ENCODE assay signal across 19 cellular contexts in the genomic region with DNA sequence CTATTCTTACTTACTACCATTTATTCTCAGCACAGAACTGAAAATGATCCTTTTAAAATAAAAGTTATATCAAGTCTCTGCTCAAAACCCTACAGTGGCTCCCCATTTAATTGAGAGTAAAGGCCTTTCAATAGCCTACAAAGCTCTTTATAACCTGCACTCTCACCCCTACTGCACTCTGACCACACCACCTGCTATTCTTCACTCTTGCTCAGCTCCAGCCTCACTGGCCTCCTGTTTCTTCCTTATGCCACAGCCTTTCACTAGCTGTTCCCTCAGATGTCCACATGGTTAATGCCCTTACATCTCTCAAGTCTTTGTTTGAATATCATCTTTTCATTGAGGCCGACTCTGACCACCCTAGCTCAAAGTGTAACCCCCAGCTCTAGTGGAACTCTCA. TPM values are rescaled to one million over a fixed set of nuclear protein-coding genes. Genes with fewer than 3 reads are reported as not detected.
DNase-seq lines count a peak whose midpoint lies in the region; ATAC-seq and TF ChIP-seq lines count a peak whose summit lies in the region.
"Had no signal": no experiment of that assay in that cellular context is flagged by ENCODE, and none has a peak within 500 bp of the region (broad histone marks: within the 10 kb centered on the region; RNA-seq: fewer than 3 reads in every experiment).

No MANE protein-coding gene starts in this region.

- peak overlapping the region; percentile 4 for H3K27ac Mint-ChIP-seq in activated CD8-positive, alpha-beta T cell treated with anti-CD3 and anti-CD28 coated beads, Interleukin-2, amount 10 ng/mL, durations not matched to agents 7 days and 5 days
- H3K27ac Mint-ChIP-seq in activated CD8-positive, alpha-beta T cell treated with anti-CD3 and anti-CD28 coated beads for 36 hours = no peak overlapping the region
- H3K27ac Mint-ChIP-seq in central memory CD8-positive, alpha-beta T cell (ENCODE audit: low read depth) = peak overlapping the region; percentile 0
- H3K27ac Mint-ChIP-seq in glutamatergic neuron (ENCODE audit: unreplicated experiment) (no peak overlapping the region), neural crest cell (ENCODE audit: unreplicated experiment) (peak overlapping the region; percentile 3)
- H3K27ac Mint-ChIP-seq: B cell, CD14-positive monocyte had no signal

- no peak for DNase-seq in activated CD8-positive, alpha-beta T cell treated with anti-CD3 and anti-CD28 coated beads, Interleukin-2, amount 10 ng/mL, durations not matched to agents 7 days and 5 days
- no peak for DNase-seq in activated CD8-positive, alpha-beta T cell treated with anti-CD3 and anti-CD28 coated beads for 36 hours
- no peak for DNase-seq in central memory CD8-positive, alpha-beta T cell (ENCODE audit: low spot score in 2 of 2)
- DNase-seq in glutamatergic neuron = no peak
- DNase-seq in neural crest cell (ENCODE audit: low read depth, low spot score) = no peak
- DNase-seq in posterior vena cava (ENCODE audit: low spot score) = no peak
- DNase-seq in C1 segment of cervical spinal cord (lab: John Stamatoyannopoulos, UW) = no peak
- no peak for DNase-seq in stimulated activated CD4-positive, alpha-beta T cell treated with anti-CD3 and anti-CD28 coated beads, Interleukin-15, amount 100 ng/mL, for 24 hours
- DNase-seq: Calu3; CD4-positive, alpha-beta memory T cell; COR-L47; DMS53; DMS79 treated with DMSO at 0.1 percent for 48 hours; GF-D8; GOT3; H7; HCEC 1CT had no signal

- H3K9me3 Mint-ChIP-seq in activated CD8-positive, alpha-beta T cell treated with anti-CD3 and anti-CD28 coated beads, Interleukin-2, amount 10 ng/mL, durations not matched to agents 7 days and 5 days (ENCODE audit: insufficient read depth) = no peaks in the 10 kb centered on the region
- no peaks in the 10 kb centered on the region for H3K9me3 Mint-ChIP-seq in activated CD8-positive, alpha-beta T cell treated with anti-CD3 and anti-CD28 coated beads for 36 hours
- H3K9me3 Mint-ChIP-seq in central memory CD8-positive, alpha-beta T cell = no peaks in the 10 kb centered on the region
- H3K9me3 Mint-ChIP-seq in glutamatergic neuron (ENCODE audit: unreplicated experiment) = peaks cover 4% of the 10 kb centered on the region
- no peaks in the 10 kb centered on the region for H3K9me3 Mint-ChIP-seq in neural crest cell
- H3K9me3 Mint-ChIP-seq: CD14-positive monocyte; CD4-positive, alpha-beta memory T cell had no signal

- peaks cover 30% of the 10 kb centered on the region for H3K36me3 Mint-ChIP-seq in activated CD8-positive, alpha-beta T cell treated with anti-CD3 and anti-CD28 coated beads, Interleukin-2, amount 10 ng/mL, durations not matched to agents 7 days and 5 days (ENCODE audit: low read depth)
- H3K36me3 Mint-ChIP-seq in activated CD8-positive, alpha-beta T cell treated with anti-CD3 and anti-CD28 coated beads for 36 hours (ENCODE audit: low read depth) = peaks cover 30% of the 10 kb centered on the region
- H3K36me3 Mint-ChIP-seq in central memory CD8-positive, alpha-beta T cell (ENCODE audit: insufficient read depth) = peaks cover 27% of the 10 kb centered on the region
- H3K36me3 Mint-ChIP-seq in glutamatergic neuron (ENCODE audit: unreplicated experiment) = peaks cover 15% of the 10 kb centered on the region
- peaks cover 11% of the 10 kb centered on the region for H3K36me3 Mint-ChIP-seq in neural crest cell (ENCODE audit: low read depth)

- no peaks in the 10 kb centered on the region for H3K4me1 Mint-ChIP-seq in activated CD8-positive, alpha-beta T cell treated with anti-CD3 and anti-CD28 coated beads, Interleukin-2, amount 10 ng/mL, durations not matched to agents 7 days and 5 days (ENCODE audit: low read depth)
- H3K4me1 Mint-ChIP-seq in activated CD8-positive, alpha-beta T cell treated with anti-CD3 and anti-CD28 coated beads for 36 hours (ENCODE audit: low read depth) = no peaks in the 10 kb centered on the region
- no peaks in the 10 kb centered on the region for H3K4me1 Mint-ChIP-seq in central memory CD8-positive, alpha-beta T cell
- H3K4me1 Mint-ChIP-seq in glutamatergic neuron (ENCODE audit: low read depth, unreplicated experiment) = peaks cover 3% of the 10 kb centered on the region
- H3K4me1 Mint-ChIP-seq in neural crest cell = no peaks in the 10 kb centered on the region
- H3K4me1 Mint-ChIP-seq: B cell, CD14-positive monocyte had no signal

- no peak overlapping the region for H3K4me3 Mint-ChIP-seq in activated CD8-positive, alpha-beta T cell treated with anti-CD3 and anti-CD28 coated beads, Interleukin-2, amount 10 ng/mL, durations not matched to agents 7 days and 5 days
- no peak overlapping the region for H3K4me3 Mint-ChIP-seq in activated CD8-positive, alpha-beta T cell treated with anti-CD3 and anti-CD28 coated beads for 36 hours
- no peak overlapping the region for H3K4me3 Mint-ChIP-seq in central memory CD8-positive, alpha-beta T cell
- H3K4me3 Mint-ChIP-seq in glutamatergic neuron (ENCODE audit: unreplicated experiment) = peak overlapping the region; percentile 25
- no peak overlapping the region for H3K4me3 Mint-ChIP-seq in neural crest cell
- H3K4me3 Mint-ChIP-seq: B cell; CD14-positive monocyte; CD4-positive, alpha-beta memory T cell had no signal

- no peaks in the 10 kb centered on the region for H3K27me3 Mint-ChIP-seq in activated CD8-positive, alpha-beta T cell treated with anti-CD3 and anti-CD28 coated beads, Interleukin-2, amount 10 ng/mL, durations not matched to agents 7 days and 5 days (ENCODE audit: low read depth)
- H3K27me3 Mint-ChIP-seq in activated CD8-positive, alpha-beta T cell treated with anti-CD3 and anti-CD28 coated beads for 36 hours = no peaks in the 10 kb centered on the region
- no peaks in the 10 kb centered on the region for H3K27me3 Mint-ChIP-seq in central memory CD8-positive, alpha-beta T cell
- peaks cover 3% of the 10 kb centered on the region for H3K27me3 Mint-ChIP-seq in glutamatergic neuron (ENCODE audit: unreplicated experiment)
- no peaks in the 10 kb centered on the region for H3K27me3 Mint-ChIP-seq in neural crest cell (ENCODE audit: low read depth)
- H3K27me3 Mint-ChIP-seq: B cell; CD4-positive, alpha-beta memory T cell had no signal

- intact Hi-C loops in activated CD8-positive, alpha-beta T cell treated with anti-CD3 and anti-CD28 coated beads for 36 hours (cut with micrococcal nuclease) = no loop called here
- intact Hi-C loops in posterior vena cava (cut with DNase I) = no loop called here

- CTCF ChIA-PET in activated CD8-positive, alpha-beta T cell treated with anti-CD3 and anti-CD28 coated beads, Interleukin-2, amount 10 ng/mL, durations not matched to agents 7 days and 5 days (lab: Charles Lee) = no interaction called here
- CTCF ChIA-PET in activated CD8-positive, alpha-beta T cell treated with anti-CD3 and anti-CD28 coated beads for 36 hours (lab: Charles Lee) = no interaction called here

- POLR2A ChIA-PET in activated CD8-positive, alpha-beta T cell treated with anti-CD3 and anti-CD28 coated beads, Interleukin-2, amount 10 ng/mL, durations not matched to agents 7 days and 5 days (lab: Charles Lee) = no interaction called here
- POLR2A ChIA-PET in activated CD8-positive, alpha-beta T cell treated with anti-CD3 and anti-CD28 coated beads for 36 hours (lab: Charles Lee) = no interaction called here

- no peak for TF ChIP-seq CTCF in activated CD8-positive, alpha-beta T cell treated with anti-CD3 and anti-CD28 coated beads for 36 hours (IDR thresholded peaks at IDR 0.05)
- no peak for TF ChIP-seq CTCF in glutamatergic neuron (IDR thresholded peaks at IDR 0.05; ENCODE audit: partially characterized antibody, unreplicated experiment)
- no peak for TF ChIP-seq CTCF in neural crest cell (conservative IDR thresholded peaks at IDR 0.05)

- ATAC-seq in activated CD8-positive, alpha-beta T cell treated with anti-CD3 and anti-CD28 coated beads, Interleukin-2, amount 10 ng/mL, durations not matched to agents 7 days and 5 days = no peak
- ATAC-seq in activated CD8-positive, alpha-beta T cell treated with anti-CD3 and anti-CD28 coated beads for 36 hours = no peak
- no peak for ATAC-seq in central memory CD8-positive, alpha-beta T cell (replicated peaks; ENCODE audit: extremely low read depth, poor library complexity, severe bottlenecking)

RNA-seq across cellular contexts. Expression of a gene that starts 40.9 kb away (rescaled TPM):
- 10 to 100 TPM; 56.4 to 57.7 TPM for total RNA-seq in activated CD8-positive, alpha-beta T cell treated with anti-CD3 and anti-CD28 coated beads, Interleukin-2, amount 10 ng/mL, durations not matched to agents 7 days and 5 days
- 10 to 100 TPM; 49.7 to 54.0 TPM for total RNA-seq in activated CD8-positive, alpha-beta T cell treated with anti-CD3 and anti-CD28 coated beads for 36 hours
- total RNA-seq in glutamatergic neuron (ENCODE audit: unreplicated experiment) (66.3 TPM), neural crest cell (78.0 and 80.4 TPM in 2 replicates), posterior vena cava (10 to 100 TPM; 16.7 to 22.5 TPM)

Comparison
In these comparisons a context has a peak if more than half of its experiments do, and no peak if none do; other contexts are left out.
1. H3K27ac Mint-ChIP-seq: peak in activated CD8-positive, alpha-beta T cell treated with anti-CD3 and anti-CD28 coated beads, Interleukin-2, amount 10 ng/mL, durations not matched to agents 7 days and 5 days (single experiment), central memory CD8-positive, alpha-beta T cell (single experiment) and neural crest cell (single experiment); none in activated CD8-positive, alpha-beta T cell treated with anti-CD3 and anti-CD28 coated beads for 36 hours (single experiment) and glutamatergic neuron (single experiment).